In genomic region chr19:33904681-33905080, GRCh38 we compare ENCODE assay signal across 1 cellular context.
TF ChIP-seq lines count a peak whose summit lies in the region.

No MANE protein-coding gene starts in this region.

TF ChIP-seq in H1, 55 proteins besides CTCF, POLR2A, EP300 and RAD21 (continued from another document):
- TF ChIP-seq CHD7 (IDR thresholded peaks at IDR 0.05; ENCODE audit: insufficient replicate concordance, low read length) (no peak), POLR2AphosphoS5 (IDR thresholded peaks at IDR 0.05; ENCODE audit: low read depth, low read length) (no peak), RBBP5 (IDR thresholded peaks at IDR 0.05; ENCODE audit: borderline replicate concordance, low read depth, low read length) (no peak), SP2 (IDR thresholded peaks at IDR 0.05; ENCODE audit: low read length) (no peak), JUN (IDR thresholded peaks at IDR 0.05; ENCODE audit: low read depth, low read length) (no peak)
TF ChIP-seq in H1: peak in this region for 3.
